Comparison of ENCODE assay signal across 10 cellular contexts in the genomic region with DNA sequence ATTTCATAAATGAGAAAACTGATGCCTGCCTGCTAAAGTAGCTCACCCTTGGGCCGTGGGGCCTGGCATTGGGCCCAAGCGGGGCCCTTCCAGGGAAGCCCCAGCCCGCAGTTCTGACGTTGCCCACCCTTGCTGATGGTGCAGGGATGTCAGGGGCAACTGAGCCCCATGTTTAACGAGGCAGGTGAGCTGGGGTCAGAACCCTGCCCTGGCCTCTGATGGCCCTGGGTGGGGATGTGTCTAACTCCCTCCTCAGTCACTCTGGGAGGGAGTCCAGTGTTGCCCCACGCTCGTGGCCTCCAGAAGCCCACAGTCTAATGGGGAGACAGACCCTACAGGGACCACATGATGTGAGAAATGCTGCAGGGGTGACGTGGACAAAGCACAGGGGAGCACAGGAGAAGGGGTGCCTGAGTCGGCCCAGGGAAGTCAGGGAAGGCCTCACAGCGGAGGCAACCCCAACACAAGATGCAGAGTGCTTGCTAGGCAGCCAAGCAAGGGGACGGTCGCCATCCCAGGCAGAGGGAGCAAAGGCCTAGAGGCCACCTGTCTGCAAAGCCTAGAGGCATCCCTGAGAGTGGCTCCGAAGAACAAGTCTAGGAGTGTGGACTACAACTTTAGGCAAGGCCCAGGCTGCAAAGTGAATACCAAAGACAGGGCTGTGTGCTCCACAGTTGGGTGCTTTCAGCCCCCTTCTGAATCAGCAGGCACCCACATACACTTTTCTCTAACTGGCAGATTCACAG. TPM values are rescaled to one million over a fixed set of nuclear protein-coding genes. Genes with fewer than 3 reads are reported as not detected.
DNase-seq lines count a peak whose midpoint lies in the region; ATAC-seq and TF ChIP-seq lines count a peak whose summit lies in the region.
"Had no signal": no experiment of that assay in that cellular context is flagged by ENCODE, and none has a peak within 500 bp of the region (broad histone marks: within the 10 kb centered on the region; RNA-seq: fewer than 3 reads in every experiment).

No MANE protein-coding gene starts in this region.

- peak overlapping the region; percentile 76 for H3K4me2 ChIP-seq in HCT116 (ENCODE audit: low read length)

- peaks cover 3 to 7% of the 10 kb centered on the region in 2 donors for H3K36me3 Mint-ChIP-seq in activated T-cell treated with anti-CD3 and anti-CD28 coated beads, Interleukin-2, amount 50 U/mL, for 72 hours (ENCODE audit: insufficient read depth in 2 of 2)
- peaks cover 6% of the 10 kb centered on the region for H3K36me3 Mint-ChIP-seq in stimulated activated naive CD8-positive, alpha-beta T cell treated with anti-CD3 and anti-CD28 coated beads, Interleukin-15, Interleukin-2, amounts not matched to agents 100 ng/mL and 50 ng/mL, for 24 hours (ENCODE audit: low read depth)

- no peak overlapping the region for H2AFZ ChIP-seq in HCT116 (ENCODE audit: low read depth, low read length, poor library complexity, severe bottlenecking)

- peak overlapping the region; percentile 75 to 80 for H3K4me3 Mint-ChIP-seq in activated T-cell treated with anti-CD3 and anti-CD28 coated beads, Interleukin-2, amount 50 U/mL, for 72 hours
- H3K4me3 Mint-ChIP-seq in stimulated activated naive CD8-positive, alpha-beta T cell treated with anti-CD3 and anti-CD28 coated beads, Interleukin-15, Interleukin-2, amounts not matched to agents 100 ng/mL and 50 ng/mL, for 24 hours: no peak overlapping the region

- DNase-seq in HCT116 (ENCODE audit: low read depth, low spot score): no peak
- DNase-seq in activated T-cell treated with anti-CD3 and anti-CD28 coated beads, Interleukin-2, amount 50 U/mL, for 72 hours: no peak
- no peak for DNase-seq in effector CD4-positive, alpha-beta T cell
- DNase-seq: islet precursor cell, NCI-H1417 treated with DMSO at 0.1 percent for 48 hours had no signal

- TF ChIP-seq POLR2A in HCT116 (IDR thresholded peaks at IDR 0.05; ENCODE audit: borderline replicate concordance, extremely low read depth, insufficient read depth, insufficient read length): no peak

- H3K27me3 Mint-ChIP-seq in activated T-cell treated with anti-CD3 and anti-CD28 coated beads, Interleukin-2, amount 50 U/mL, for 72 hours (ENCODE audit: low read depth): no peaks in the 10 kb centered on the region
- no peaks in the 10 kb centered on the region for H3K27me3 Mint-ChIP-seq in stimulated activated naive CD8-positive, alpha-beta T cell treated with anti-CD3 and anti-CD28 coated beads, Interleukin-15, Interleukin-2, amounts not matched to agents 100 ng/mL and 50 ng/mL, for 24 hours

- H3K4me1 ChIP-seq in HCT116 (ENCODE audit: control insufficient read depth in 1 of 2, insufficient read depth in 2 of 2, low read length in 2 of 2) (peaks cover 20 to 54% of the 10 kb centered on the region in 2 experiments), iPS-18a (ENCODE audit: control insufficient read depth, low read depth, low read length) (peaks cover 12% of the 10 kb centered on the region)

- intact Hi-C loops in HCT116 (cut with micrococcal nuclease): no loop called here

- H3K4me1 Mint-ChIP-seq in activated T-cell treated with anti-CD3 and anti-CD28 coated beads, Interleukin-2, amount 50 U/mL, for 72 hours (ENCODE audit: low read depth): peaks cover 68% of the 10 kb centered on the region
- peaks cover 71% of the 10 kb centered on the region for H3K4me1 Mint-ChIP-seq in stimulated activated naive CD8-positive, alpha-beta T cell treated with anti-CD3 and anti-CD28 coated beads, Interleukin-15, Interleukin-2, amounts not matched to agents 100 ng/mL and 50 ng/mL, for 24 hours (ENCODE audit: low read depth)

- H4K20me1 ChIP-seq in HCT116 (ENCODE audit: insufficient read depth): no peaks in the 10 kb centered on the region

- H3K27ac Mint-ChIP-seq in activated T-cell treated with anti-CD3 and anti-CD28 coated beads, Interleukin-2, amount 50 U/mL, for 72 hours: peak overlapping the region; percentile 11
- H3K27ac Mint-ChIP-seq in stimulated activated naive CD8-positive, alpha-beta T cell treated with anti-CD3 and anti-CD28 coated beads, Interleukin-15, Interleukin-2, amounts not matched to agents 100 ng/mL and 50 ng/mL, for 24 hours: peak overlapping the region; percentile 100

- POLR2A ChIA-PET in HCT116 (lab: Charles Lee): interaction anchor here (0.7 to 15.0 kb wide), 6 partner anchors 8 to 30 kb away, joined by 3 to 371 read pairs (median 101); partner anchors contain the start of gene DDIT4

- ATAC-seq in HCT116 (no peak), GM18861 (IDR thresholded peaks at IDR 0.05; ENCODE audit: unreplicated experiment) (no peak), GM21737 (IDR thresholded peaks at IDR 0.05; ENCODE audit: unreplicated experiment) (no peak), GM18502 (IDR thresholded peaks at IDR 0.05; ENCODE audit: poor library complexity, unreplicated experiment) (no peak)
- no peak for ATAC-seq in activated T-cell treated with anti-CD3 and anti-CD28 coated beads, Interleukin-2, amount 50 U/mL, for 72 hours (replicated peaks in 1 of 2)

- CTCF ChIA-PET in HCT116 (lab: Charles Lee): no interaction called here

- H3K36me3 ChIP-seq in HCT116 (ENCODE audit: control insufficient read depth in 1 of 2, insufficient read depth in 2 of 2, low read length in 2 of 2): no peaks in the 10 kb centered on the region
- no peaks in the 10 kb centered on the region for H3K36me3 ChIP-seq in iPS-18a (ENCODE audit: control insufficient read depth, low read depth, low read length)

- no peaks in the 10 kb centered on the region for H3K79me2 ChIP-seq in HCT116 (ENCODE audit: insufficient read depth, low read length)

- no peaks in the 10 kb centered on the region for H3K27me3 ChIP-seq in HCT116 (ENCODE audit: insufficient read depth, low read length)
- peaks cover 6% of the 10 kb centered on the region for H3K27me3 ChIP-seq in iPS-18a (ENCODE audit: control insufficient read depth, insufficient read depth, low read length)

- H3K9me2 ChIP-seq in HCT116 (ENCODE audit: insufficient read depth): no peaks in the 10 kb centered on the region

- no peak for TF ChIP-seq RAD21 in HCT116 (IDR thresholded peaks at IDR 0.05; ENCODE audit: low read depth)

- H3K9me3 ChIP-seq in HCT116 (ENCODE audit: control insufficient read depth in 1 of 2, insufficient read depth in 1 of 2, low read depth in 1 of 2, low read length in 2 of 2) (no peaks in the 10 kb centered on the region), iPS-18a (ENCODE audit: control insufficient read depth, low read depth, low read length) (no peaks in the 10 kb centered on the region)

- H3K4me3 ChIP-seq in HCT116 (replicated peaks in 1 of 2; ENCODE audit: low read depth in 1 of 2, low read length in 2 of 2) (0 out of 4 replicates have a peak overlapping the region, but pooled peaks of 1 of the 2 experiments have one; percentile 64), iPS-18a (ENCODE audit: low read length) (no peak overlapping the region)

- peak overlapping the region; percentile 87 for H3K9ac ChIP-seq in HCT116 (ENCODE audit: low read length)
- peak overlapping the region; percentile 24 for H3K9ac ChIP-seq in iPS-18a (ENCODE audit: low read length)

- peak overlapping the region; percentile 98 for H3K27ac ChIP-seq in HCT116 (ENCODE audit: low read depth, low read length)
- H3K27ac ChIP-seq in iPS-18a (ENCODE audit: low read length): no peak overlapping the region

- TF ChIP-seq CTCF in HCT116 (IDR thresholded peaks at IDR 0.05 in 2 of 3, conservative IDR thresholded peaks at IDR 0.05 in 1 of 3; ENCODE audit: borderline replicate concordance in 1 of 3, insufficient read depth in 1 of 3, low read depth in 2 of 3, low read length in 2 of 3): no peak

- RAD21 ChIA-PET in HCT116 (lab: Charles Lee; ENCODE audit: low non-redundant PET in 1 of 2, low total read pairs in 2 of 2, uncharacterized antibody in 2 of 2, unreplicated experiment in 2 of 2): no interaction called here

- H3K9me3 Mint-ChIP-seq in activated T-cell treated with anti-CD3 and anti-CD28 coated beads, Interleukin-2, amount 50 U/mL, for 72 hours: peaks cover 0 to 3% of the 10 kb centered on the region in 2 donors
- H3K9me3 Mint-ChIP-seq in stimulated activated naive CD8-positive, alpha-beta T cell treated with anti-CD3 and anti-CD28 coated beads, Interleukin-15, Interleukin-2, amounts not matched to agents 100 ng/mL and 50 ng/mL, for 24 hours: no peaks in the 10 kb centered on the region

- BruUV-seq in HCT116 (replicated peaks; lab: Mats Ljungman, UMichigan): no TSS peak

TF ChIP-seq in HCT116, 20 proteins besides CTCF, POLR2A, EP300 and RAD21:
- TF ChIP-seq ZNF274 (IDR thresholded peaks at IDR 0.05; ENCODE audit: low read depth, low read length) (no peak), FOSL1 (IDR thresholded peaks at IDR 0.05; ENCODE audit: low read depth) (no peak), SIN3A (IDR thresholded peaks at IDR 0.05; ENCODE audit: low read depth) (no peak), EGR1 (IDR thresholded peaks at IDR 0.05; ENCODE audit: low read depth) (no peak), ZFX (IDR thresholded peaks at IDR 0.05) (peak; percentile 31; the same call in 1 of the 2 replicates)

RNA-seq across cellular contexts. Expression of gene DDIT4, which starts 25.2 kb away (rescaled TPM):
- 462 TPM for total RNA-seq in HCT116 (2021; ENCODE audit: unreplicated experiment)
- polyA plus RNA-seq in HCT116 (2012): 1,030 and 1,103 TPM in 2 replicates
- total RNA-seq in activated T-cell treated with anti-CD3 and anti-CD28 coated beads, Interleukin-2, amount 50 U/mL, for 72 hours: 1,000 to 10,000 TPM; 1,119 to 1,202 TPM

RNA-seq across cellular contexts. Expression of gene DNAJB12, which starts 55.8 kb away (rescaled TPM):
- total RNA-seq in HCT116 (2021; ENCODE audit: unreplicated experiment): 25.8 TPM
- polyA plus RNA-seq in HCT116 (2012): 19.8 and 23.4 TPM in 2 replicates
- total RNA-seq in activated T-cell treated with anti-CD3 and anti-CD28 coated beads, Interleukin-2, amount 50 U/mL, for 72 hours: 10 to 100 TPM; 24.1 to 25.2 TPM
